17 cellular contexts compared by ENCODE assay signal in genomic region chr5:169934990-169935389, GRCh38. TPM values are rescaled to one million over a fixed set of nuclear protein-coding genes. Genes with fewer than 3 reads are reported as not detected.
DNase-seq lines count a peak whose midpoint lies in the region; ATAC-seq lines count a peak whose summit lies in the region.
"Had no signal": no experiment of that assay in that cellular context is flagged by ENCODE, and none has a peak within 500 bp of the region (broad histone marks: within the 10 kb centered on the region; RNA-seq: fewer than 3 reads in every experiment).

No MANE protein-coding gene starts in this region.

- no peak overlapping the region for H3K27ac ChIP-seq in BLaER1
- no peak overlapping the region for H3K27ac ChIP-seq in GM23248
- H3K27ac ChIP-seq: lower lobe of right lung, SJCRH30 had no signal

- H3K4me2 ChIP-seq in BLaER1 = peak overlapping the region; percentile 25; the same call in 1 of the 2 replicates
- H3K4me2 ChIP-seq in GM23248 (ENCODE audit: unreplicated experiment) = no peak overlapping the region

- no peaks in the 10 kb centered on the region for H3K9me2 ChIP-seq in GM23248 (ENCODE audit: insufficient read depth)

- H3K27me3 Mint-ChIP-seq in activated T-helper 17 cell treated with anti-CD3 and anti-CD28 coated beads, Interleukin-2, amount 50 U/mL, for 72 hours = no peaks in the 10 kb centered on the region
- H3K27me3 Mint-ChIP-seq: activated T-cell treated with anti-CD3 and anti-CD28 coated beads, Interleukin-2, amount 50 U/mL, for 24 hours had no signal

- H3K4me3 Mint-ChIP-seq in activated T-helper 17 cell treated with anti-CD3 and anti-CD28 coated beads, Interleukin-2, amount 50 U/mL, for 72 hours = no peak overlapping the region
- H3K4me3 Mint-ChIP-seq: activated T-cell treated with anti-CD3 and anti-CD28 coated beads, Interleukin-2, amount 50 U/mL, for 24 hours; nephron had no signal

- in situ Hi-C loops in GM23248 (cut with MboI) = no loop called here

- peaks cover 40% of the 10 kb centered on the region for H3K36me3 Mint-ChIP-seq in activated T-helper 17 cell treated with anti-CD3 and anti-CD28 coated beads, Interleukin-2, amount 50 U/mL, for 72 hours (ENCODE audit: low read depth)

- ATAC-seq in activated T-helper 17 cell treated with anti-CD3 and anti-CD28 coated beads, Interleukin-2, amount 50 U/mL, for 72 hours (replicated peaks) = no peak
- no peak for ATAC-seq in HG03280 (IDR thresholded peaks at IDR 0.05; ENCODE audit: unreplicated experiment)
- ATAC-seq: lower lobe of right lung had no signal

- no peaks in the 10 kb centered on the region for H3K9me3 ChIP-seq in BLaER1
- no peaks in the 10 kb centered on the region for H3K9me3 ChIP-seq in GM23248 (ENCODE audit: low read depth)
- H3K9me3 ChIP-seq: lower lobe of right lung, SJCRH30 had no signal

- H3K4me1 ChIP-seq in BLaER1 = peaks cover 14% of the 10 kb centered on the region
- H3K4me1 ChIP-seq in GM23248 (ENCODE audit: insufficient read depth) = peaks cover 10% of the 10 kb centered on the region; the same call in 1 of the 2 replicates
- H3K4me1 ChIP-seq: lower lobe of right lung, SJCRH30 had no signal

- peaks cover 6% of the 10 kb centered on the region; the same call in 1 of the 2 replicates for H3F3A ChIP-seq in GM23248 (ENCODE audit: insufficient read depth)

- peak; percentile 33 for DNase-seq in GM23248
- peak; percentile 30 for DNase-seq in iris pigment epithelial cell (ENCODE audit: low read depth)
- DNase-seq in NCI-H146 (lab: John Stamatoyannopoulos, UW) = no peak
- no peak for DNase-seq in Kasumi-1 (lab: John Stamatoyannopoulos, UW)
- no peak for DNase-seq in stimulated activated CD4-positive, alpha-beta T cell treated with anti-CD3 and anti-CD28 coated beads, Interleukin-4, amount 100 ng/mL, for 4 hours
- DNase-seq: activated T-cell treated with anti-CD3 and anti-CD28 coated beads, Interleukin-2, amount 50 U/mL, for 24 hours; amygdala; lower lobe of right lung; NCI-H1105; NCI-H226; SJCRH30; stimulated activated naive CD4-positive, alpha-beta T cell treated with Interleukin-2 at 50 U/mL for 16 hours; trophoblast cell had no signal

- no peaks in the 10 kb centered on the region for H3K27me3 ChIP-seq in BLaER1
- no peaks in the 10 kb centered on the region for H3K27me3 ChIP-seq in GM23248 (replicated peaks; ENCODE audit: insufficient read depth)
- H3K27me3 ChIP-seq: SJCRH30 had no signal

- 75 to 77% methylated on average over 7 of the region's 7 CpGs for WGBS in GM23248 (ENCODE audit: low coverage in 1 of 2, low lambda C conversion rate in 2 of 2, missing lambda C conversion rate in 2 of 2), 2 experiments

- H4K20me1 ChIP-seq in BLaER1 = no peaks in the 10 kb centered on the region
- H4K20me1 ChIP-seq in GM23248 (ENCODE audit: insufficient read depth) = no peaks in the 10 kb centered on the region

- peak overlapping the region; percentile 18 for H3K27ac Mint-ChIP-seq in activated T-helper 17 cell treated with anti-CD3 and anti-CD28 coated beads, Interleukin-2, amount 50 U/mL, for 72 hours
- H3K27ac Mint-ChIP-seq: activated T-cell treated with anti-CD3 and anti-CD28 coated beads, Interleukin-2, amount 50 U/mL, for 24 hours; nephron had no signal

- H2AFZ ChIP-seq in GM23248 = no peak overlapping the region

- H3K9ac ChIP-seq in BLaER1 (no peak overlapping the region), GM23248 (no peak overlapping the region)

- no peaks in the 10 kb centered on the region for H3K9me3 Mint-ChIP-seq in activated T-helper 17 cell treated with anti-CD3 and anti-CD28 coated beads, Interleukin-2, amount 50 U/mL, for 72 hours
- H3K9me3 Mint-ChIP-seq: activated T-cell treated with anti-CD3 and anti-CD28 coated beads, Interleukin-2, amount 50 U/mL, for 24 hours; nephron had no signal

- peaks cover 99% of the 10 kb centered on the region for H3K79me2 ChIP-seq in GM23248 (ENCODE audit: insufficient read depth)

- H3K4me1 Mint-ChIP-seq in activated T-helper 17 cell treated with anti-CD3 and anti-CD28 coated beads, Interleukin-2, amount 50 U/mL, for 72 hours = peaks cover 27% of the 10 kb centered on the region

- H3K4me3 ChIP-seq in BLaER1 (no peak overlapping the region), GM23248 (no peak overlapping the region)
- H3K4me3 ChIP-seq: lower lobe of right lung, SJCRH30 had no signal

- H3K36me3 ChIP-seq in BLaER1 = no peaks in the 10 kb centered on the region
- peaks cover 26% of the 10 kb centered on the region; the same call in 1 of the 2 replicates for H3K36me3 ChIP-seq in GM23248 (ENCODE audit: low read depth)
- H3K36me3 ChIP-seq: lower lobe of right lung, SJCRH30 had no signal

RNA-seq across cellular contexts. Expression of gene INSYN2B, which starts 45.3 kb away (rescaled TPM):
- total RNA-seq in GM23248 (2014; rRNA removed; shearing (Covaris generic)) = 43.2 and 50.7 TPM in 2 replicates
- 10.1 and 10.6 TPM in 2 replicates for polyA plus RNA-seq in GM23248 (2016; fragmentation: Nextera tagmentation; extraction: Ambion mirVana)
- not detected for total RNA-seq in activated T-helper 17 cell treated with anti-CD3 and anti-CD28 coated beads, Interleukin-2, amount 50 U/mL, for 72 hours
- total RNA-seq: lower lobe of right lung had no signal

Comparison
In these comparisons a context has a peak if more than half of its experiments do, and no peak if none do; other contexts are left out.
1. DNase-seq: peak in GM23248 (single experiment) and iris pigment epithelial cell (single experiment); none in NCI-H146 (single experiment), Kasumi-1 (0 of 2) and stimulated activated CD4-positive, alpha-beta T cell treated with anti-CD3 and anti-CD28 coated beads, Interleukin-4, amount 100 ng/mL, for 4 hours (0 of 2).
2. RNA of gene INSYN2B, which starts 45.3 kb away (total RNA-seq): 43.2 to 50.7 TPM in GM23248; not detected in activated T-helper 17 cell treated with anti-CD3 and anti-CD28 coated beads, Interleukin-2, amount 50 U/mL, for 72 hours; every median in the first group is over 10 times any median in the second.